ENCODE assay signal across 1 cellular context in genomic region chr5:87150630-87151029, GRCh38.
A peak's percentile ranks its signal among the peaks of the same experiment; 100 is the strongest.
TF ChIP-seq lines count a peak whose summit lies in the region.

No MANE protein-coding gene starts in this region.

TF ChIP-seq in SK-N-SH, 30 proteins besides CTCF, POLR2A, EP300 and RAD21 (continued from another document):
- TF ChIP-seq ZBTB33 (IDR thresholded peaks at IDR 0.05; ENCODE audit: borderline replicate concordance, low read depth) (no peak), GATA2 (CRISPR knock-in tag; IDR thresholded peaks at IDR 0.05) (no peak), USF2 (IDR thresholded peaks at IDR 0.05; ENCODE audit: borderline replicate concordance, low read depth, low read length) (no peak), CHD2 (IDR thresholded peaks at IDR 0.05; ENCODE audit: low read length, partially characterized antibody) (no peak), MAX (IDR thresholded peaks at IDR 0.05; ENCODE audit: low read depth) (no peak), FOSL2 (IDR thresholded peaks at IDR 0.05; ENCODE audit: borderline replicate concordance, low read depth) (0 out of 2 replicates have a peak, but pooled peaks have one; percentile 7), RCOR1 (IDR thresholded peaks at IDR 0.05; ENCODE audit: low read length) (no peak), REST (IDR thresholded peaks at IDR 0.05; ENCODE audit: low read depth, low read length) (no peak), YY1 (IDR thresholded peaks at IDR 0.05; ENCODE audit: low read depth) (no peak), SIN3A (IDR thresholded peaks at IDR 0.05; ENCODE audit: borderline replicate concordance, low read depth, low read length) (no peak), USF1 (IDR thresholded peaks at IDR 0.05; ENCODE audit: borderline replicate concordance, low read depth) (no peak), GABPA (IDR thresholded peaks at IDR 0.05; ENCODE audit: low read depth) (no peak), TEAD4 (IDR thresholded peaks at IDR 0.05; ENCODE audit: borderline replicate concordance, insufficient read depth) (0 out of 2 replicates have a peak, but pooled peaks have one; percentile 23), RXRA (IDR thresholded peaks at IDR 0.05; ENCODE audit: borderline replicate concordance, low read depth) (no peak), NRF1 (IDR thresholded peaks at IDR 0.05; ENCODE audit: low read depth, low read length) (no peak), JUND (IDR thresholded peaks at IDR 0.05) (no peak)
TF ChIP-seq in SK-N-SH: peak in this region for 5.
